1 cellular context compared by ENCODE assay signal in the genomic region with DNA sequence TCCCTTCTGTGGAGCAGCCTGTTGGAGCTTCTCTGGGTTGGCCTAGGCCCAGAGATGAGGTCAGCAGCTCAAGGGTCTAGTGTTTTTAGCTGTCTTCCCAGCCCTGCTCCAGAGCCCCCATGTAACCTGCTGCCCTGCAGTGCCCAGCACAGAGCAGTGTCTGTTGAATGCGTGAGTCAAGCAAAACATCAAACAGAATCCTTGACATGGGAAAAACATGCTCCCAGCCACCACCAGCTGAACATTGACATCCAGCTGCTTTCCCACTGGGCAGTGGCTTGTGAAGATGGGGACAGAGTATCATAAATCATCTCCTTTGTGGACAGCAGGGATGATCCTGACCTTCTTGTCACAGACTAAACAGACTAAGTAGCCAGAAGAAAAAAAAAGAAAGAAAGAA.
A peak's percentile ranks its signal among the peaks of the same experiment; 100 is the strongest.
TF ChIP-seq lines count a peak whose summit lies in the region.

No MANE protein-coding gene starts in this region.

TF ChIP-seq in K562, 482 proteins besides CTCF, POLR2A, EP300 and RAD21 (continues in another document):
- TF ChIP-seq, protein P1, sequence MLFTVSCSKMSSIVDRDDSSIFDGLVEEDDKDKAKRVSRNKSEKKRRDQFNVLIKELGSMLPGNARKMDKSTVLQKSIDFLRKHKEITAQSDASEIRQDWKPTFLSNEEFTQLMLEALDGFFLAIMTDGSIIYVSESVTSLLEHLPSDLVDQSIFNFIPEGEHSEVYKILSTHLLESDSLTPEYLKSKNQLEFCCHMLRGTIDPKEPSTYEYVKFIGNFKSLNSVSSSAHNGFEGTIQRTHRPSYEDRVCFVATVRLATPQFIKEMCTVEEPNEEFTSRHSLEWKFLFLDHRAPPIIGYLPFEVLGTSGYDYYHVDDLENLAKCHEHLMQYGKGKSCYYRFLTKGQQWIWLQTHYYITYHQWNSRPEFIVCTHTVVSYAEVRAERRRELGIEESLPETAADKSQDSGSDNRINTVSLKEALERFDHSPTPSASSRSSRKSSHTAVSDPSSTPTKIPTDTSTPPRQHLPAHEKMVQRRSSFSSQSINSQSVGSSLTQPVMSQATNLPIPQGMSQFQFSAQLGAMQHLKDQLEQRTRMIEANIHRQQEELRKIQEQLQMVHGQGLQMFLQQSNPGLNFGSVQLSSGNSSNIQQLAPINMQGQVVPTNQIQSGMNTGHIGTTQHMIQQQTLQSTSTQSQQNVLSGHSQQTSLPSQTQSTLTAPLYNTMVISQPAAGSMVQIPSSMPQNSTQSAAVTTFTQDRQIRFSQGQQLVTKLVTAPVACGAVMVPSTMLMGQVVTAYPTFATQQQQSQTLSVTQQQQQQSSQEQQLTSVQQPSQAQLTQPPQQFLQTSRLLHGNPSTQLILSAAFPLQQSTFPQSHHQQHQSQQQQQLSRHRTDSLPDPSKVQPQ (CRISPR knock-in tag; IDR thresholded peaks at IDR 0.05; ENCODE audit: borderline replicate concordance) = no peak
- TF ChIP-seq, protein P2, sequence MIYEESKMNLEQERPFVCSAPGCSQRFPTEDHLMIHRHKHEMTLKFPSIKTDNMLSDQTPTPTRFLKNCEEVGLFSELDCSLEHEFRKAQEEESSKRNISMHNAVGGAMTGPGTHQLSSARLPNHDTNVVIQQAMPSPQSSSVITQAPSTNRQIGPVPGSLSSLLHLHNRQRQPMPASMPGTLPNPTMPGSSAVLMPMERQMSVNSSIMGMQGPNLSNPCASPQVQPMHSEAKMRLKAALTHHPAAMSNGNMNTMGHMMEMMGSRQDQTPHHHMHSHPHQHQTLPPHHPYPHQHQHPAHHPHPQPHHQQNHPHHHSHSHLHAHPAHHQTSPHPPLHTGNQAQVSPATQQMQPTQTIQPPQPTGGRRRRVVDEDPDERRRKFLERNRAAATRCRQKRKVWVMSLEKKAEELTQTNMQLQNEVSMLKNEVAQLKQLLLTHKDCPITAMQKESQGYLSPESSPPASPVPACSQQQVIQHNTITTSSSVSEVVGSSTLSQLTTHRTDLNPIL (CRISPR knock-in tag; IDR thresholded peaks at IDR 0.05) = no peak
- TF ChIP-seq HDAC3 (IDR thresholded peaks at IDR 0.05; ENCODE audit: borderline replicate concordance, partially characterized antibody) (no peak), MEIS2 (IDR thresholded peaks at IDR 0.05; ENCODE audit: partially characterized antibody) (peak; percentile 55), PBX2 (CRISPR knock-in tag; IDR thresholded peaks at IDR 0.05; ENCODE audit: low read depth) (no peak), PBX2 (tag; conservative IDR thresholded peaks at IDR 0.05; ENCODE audit: low read depth) (peak; percentile 69), CHD2 (IDR thresholded peaks at IDR 0.05; ENCODE audit: low read depth, low read length) (no peak), NFE2 (IDR thresholded peaks at IDR 0.05; ENCODE audit: low read depth) (no peak), CBX1 (IDR thresholded peaks at IDR 0.05; ENCODE audit: low read depth) (no peak), NFE2L1 (tag; IDR thresholded peaks at IDR 0.05; ENCODE audit: borderline replicate concordance, low read depth) (no peak), MAFG (tag; conservative IDR thresholded peaks at IDR 0.05) (no peak), NONO (IDR thresholded peaks at IDR 0.05; ENCODE audit: low read depth in 2 of 2, low read length in 1 of 2) (no peak), MGA (IDR thresholded peaks at IDR 0.05) (no peak), ZSCAN32 (CRISPR knock-in tag; IDR thresholded peaks at IDR 0.05) (no peak), ZNF146 (CRISPR knock-in tag; IDR thresholded peaks at IDR 0.05; ENCODE audit: unreplicated experiment) (no peak), TCFL5 (CRISPR knock-in tag; conservative IDR thresholded peaks at IDR 0.05) (no peak), ZNF444 (CRISPR knock-in tag; IDR thresholded peaks at IDR 0.05) (no peak), ZNF41 (CRISPR knock-in tag; conservative IDR thresholded peaks at IDR 0.05) (no peak)
- TF ChIP-seq, protein P3, sequence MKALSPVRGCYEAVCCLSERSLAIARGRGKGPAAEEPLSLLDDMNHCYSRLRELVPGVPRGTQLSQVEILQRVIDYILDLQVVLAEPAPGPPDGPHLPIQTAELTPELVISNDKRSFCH (CRISPR knock-in tag; IDR thresholded peaks at IDR 0.05) = no peak
- TF ChIP-seq, protein P3 (tag; IDR thresholded peaks at IDR 0.05) = no peak
- TF ChIP-seq, protein P4, sequence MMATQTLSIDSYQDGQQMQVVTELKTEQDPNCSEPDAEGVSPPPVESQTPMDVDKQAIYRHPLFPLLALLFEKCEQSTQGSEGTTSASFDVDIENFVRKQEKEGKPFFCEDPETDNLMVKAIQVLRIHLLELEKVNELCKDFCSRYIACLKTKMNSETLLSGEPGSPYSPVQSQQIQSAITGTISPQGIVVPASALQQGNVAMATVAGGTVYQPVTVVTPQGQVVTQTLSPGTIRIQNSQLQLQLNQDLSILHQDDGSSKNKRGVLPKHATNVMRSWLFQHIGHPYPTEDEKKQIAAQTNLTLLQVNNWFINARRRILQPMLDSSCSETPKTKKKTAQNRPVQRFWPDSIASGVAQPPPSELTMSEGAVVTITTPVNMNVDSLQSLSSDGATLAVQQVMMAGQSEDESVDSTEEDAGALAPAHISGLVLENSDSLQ (IDR thresholded peaks at IDR 0.05) = peak; percentile 71
- TF ChIP-seq, protein P5, sequence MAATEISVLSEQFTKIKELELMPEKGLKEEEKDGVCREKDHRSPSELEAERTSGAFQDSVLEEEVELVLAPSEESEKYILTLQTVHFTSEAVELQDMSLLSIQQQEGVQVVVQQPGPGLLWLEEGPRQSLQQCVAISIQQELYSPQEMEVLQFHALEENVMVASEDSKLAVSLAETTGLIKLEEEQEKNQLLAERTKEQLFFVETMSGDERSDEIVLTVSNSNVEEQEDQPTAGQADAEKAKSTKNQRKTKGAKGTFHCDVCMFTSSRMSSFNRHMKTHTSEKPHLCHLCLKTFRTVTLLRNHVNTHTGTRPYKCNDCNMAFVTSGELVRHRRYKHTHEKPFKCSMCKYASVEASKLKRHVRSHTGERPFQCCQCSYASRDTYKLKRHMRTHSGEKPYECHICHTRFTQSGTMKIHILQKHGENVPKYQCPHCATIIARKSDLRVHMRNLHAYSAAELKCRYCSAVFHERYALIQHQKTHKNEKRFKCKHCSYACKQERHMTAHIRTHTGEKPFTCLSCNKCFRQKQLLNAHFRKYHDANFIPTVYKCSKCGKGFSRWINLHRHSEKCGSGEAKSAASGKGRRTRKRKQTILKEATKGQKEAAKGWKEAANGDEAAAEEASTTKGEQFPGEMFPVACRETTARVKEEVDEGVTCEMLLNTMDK (IDR thresholded peaks at IDR 0.05; ENCODE audit: borderline replicate concordance, insufficient read depth, low read depth, low read length, poor library complexity, severe bottlenecking) = no peak
- TF ChIP-seq, protein P6, sequence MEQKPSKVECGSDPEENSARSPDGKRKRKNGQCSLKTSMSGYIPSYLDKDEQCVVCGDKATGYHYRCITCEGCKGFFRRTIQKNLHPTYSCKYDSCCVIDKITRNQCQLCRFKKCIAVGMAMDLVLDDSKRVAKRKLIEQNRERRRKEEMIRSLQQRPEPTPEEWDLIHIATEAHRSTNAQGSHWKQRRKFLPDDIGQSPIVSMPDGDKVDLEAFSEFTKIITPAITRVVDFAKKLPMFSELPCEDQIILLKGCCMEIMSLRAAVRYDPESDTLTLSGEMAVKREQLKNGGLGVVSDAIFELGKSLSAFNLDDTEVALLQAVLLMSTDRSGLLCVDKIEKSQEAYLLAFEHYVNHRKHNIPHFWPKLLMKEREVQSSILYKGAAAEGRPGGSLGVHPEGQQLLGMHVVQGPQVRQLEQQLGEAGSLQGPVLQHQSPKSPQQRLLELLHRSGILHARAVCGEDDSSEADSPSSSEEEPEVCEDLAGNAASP (IDR thresholded peaks at IDR 0.05) = no peak
- TF ChIP-seq, protein P7, sequence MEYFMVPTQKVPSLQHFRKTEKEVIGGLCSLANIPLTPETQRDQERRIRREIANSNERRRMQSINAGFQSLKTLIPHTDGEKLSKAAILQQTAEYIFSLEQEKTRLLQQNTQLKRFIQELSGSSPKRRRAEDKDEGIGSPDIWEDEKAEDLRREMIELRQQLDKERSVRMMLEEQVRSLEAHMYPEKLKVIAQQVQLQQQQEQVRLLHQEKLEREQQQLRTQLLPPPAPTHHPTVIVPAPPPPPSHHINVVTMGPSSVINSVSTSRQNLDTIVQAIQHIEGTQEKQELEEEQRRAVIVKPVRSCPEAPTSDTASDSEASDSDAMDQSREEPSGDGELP (CRISPR knock-in tag; IDR thresholded peaks at IDR 0.05; ENCODE audit: borderline replicate concordance) = no peak
